In the genomic region with DNA sequence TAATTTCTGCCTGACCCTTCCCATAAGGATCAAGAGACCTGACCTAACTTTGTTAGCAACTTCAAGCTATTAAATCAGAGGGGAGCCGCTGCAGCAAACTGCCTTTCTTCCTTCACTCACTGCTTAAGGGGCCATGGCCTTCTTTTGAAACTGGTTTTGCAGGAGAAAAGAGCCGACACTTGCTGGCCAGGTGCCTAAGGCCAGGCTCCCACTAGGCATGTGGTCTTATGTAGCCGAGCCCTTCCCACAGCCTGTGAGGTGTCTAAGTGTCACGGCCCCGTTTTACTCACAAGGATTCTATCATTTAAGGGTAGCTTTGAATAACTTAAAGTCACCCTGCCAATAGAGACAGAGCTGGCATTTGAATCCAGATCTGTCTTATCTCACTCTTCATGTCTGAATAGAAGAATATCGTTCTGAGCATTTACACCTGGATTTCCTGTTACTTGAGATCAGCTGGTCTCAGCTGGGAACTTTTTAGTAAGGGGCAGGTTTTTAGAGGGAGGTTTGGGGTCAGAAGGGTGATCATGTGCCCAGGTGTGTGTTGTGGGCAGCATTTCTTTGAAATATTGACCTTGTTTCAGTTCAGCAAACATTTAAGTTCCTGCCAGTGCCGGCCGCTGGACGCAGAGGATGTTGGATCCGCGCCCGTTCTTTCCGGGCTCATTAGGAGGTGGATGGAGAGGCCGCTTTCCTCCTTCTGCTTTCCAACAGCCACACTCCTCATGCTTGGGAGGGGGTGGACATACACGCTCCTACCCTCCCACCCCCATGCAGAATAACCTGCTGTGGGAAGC, we compare ENCODE assay signal across 13 cellular contexts.
DNase-seq lines count a peak whose midpoint lies in the region; ATAC-seq and TF ChIP-seq lines count a peak whose summit lies in the region.
"Had no signal": no experiment of that assay in that cellular context is flagged by ENCODE, and none has a peak within 500 bp of the region (broad histone marks: within the 10 kb centered on the region; RNA-seq: fewer than 3 reads in every experiment).

No MANE protein-coding gene starts in this region.

- H3K36me3 Mint-ChIP-seq in Calu3 (ENCODE audit: insufficient read depth, unreplicated experiment): no peaks in the 10 kb centered on the region
- peaks cover 18% of the 10 kb centered on the region; the same call in 1 of the 2 replicates for H3K36me3 Mint-ChIP-seq in HFFc6 (ENCODE audit: low read depth)

- no peak for TF ChIP-seq CTCF in Calu3 (IDR thresholded peaks at IDR 0.05; ENCODE audit: unreplicated experiment)
- TF ChIP-seq CTCF in fibroblast of pulmonary artery (IDR thresholded peaks at IDR 0.05; ENCODE audit: low read length, missing control alignments): no peak
- TF ChIP-seq CTCF in omental fat pad (IDR thresholded peaks at IDR 0.05): no peak
- TF ChIP-seq CTCF in HFFc6 (IDR thresholded peaks at IDR 0.05): no peak

- no peaks in the 10 kb centered on the region for H3K9me3 Mint-ChIP-seq in Calu3 (ENCODE audit: low read depth, unreplicated experiment)
- H3K9me3 Mint-ChIP-seq in HFFc6: no peaks in the 10 kb centered on the region
- H3K9me3 Mint-ChIP-seq: stimulated activated naive CD8-positive, alpha-beta T cell treated with anti-CD3 and anti-CD28 coated beads, Interleukin-15, amount 100 ng/mL, for 72 hours; T-helper 1 cell treated with Interleukin-12 subunit alpha and Interleukin-12 subunit beta and Interleukin-4 antibody, amounts not matched to agents 30 μg/mL and 1 μg/mL, for 36 hours had no signal

- peaks cover 21% of the 10 kb centered on the region for H3K4me1 Mint-ChIP-seq in Calu3 (ENCODE audit: low read depth, unreplicated experiment)
- no peaks in the 10 kb centered on the region for H3K4me1 Mint-ChIP-seq in HFFc6 (ENCODE audit: low read depth)

- H3K27me3 Mint-ChIP-seq in Calu3 (ENCODE audit: unreplicated experiment) (peaks cover 44% of the 10 kb centered on the region), HFFc6 (ENCODE audit: insufficient read depth) (no peaks in the 10 kb centered on the region)
- H3K27me3 Mint-ChIP-seq: stimulated activated naive CD8-positive, alpha-beta T cell treated with anti-CD3 and anti-CD28 coated beads, Interleukin-15, amount 100 ng/mL, for 72 hours had no signal

- no TSS peak for BruUV-seq in Calu3 (replicated peaks; lab: Mats Ljungman, UMichigan)

- H3K27ac Mint-ChIP-seq in Calu3 (ENCODE audit: unreplicated experiment): no peak overlapping the region
- no peak overlapping the region for H3K27ac Mint-ChIP-seq in HFFc6
- H3K27ac Mint-ChIP-seq: T-helper 1 cell treated with Interleukin-12 subunit alpha and Interleukin-12 subunit beta and Interleukin-4 antibody, amounts not matched to agents 30 μg/mL and 1 μg/mL, for 36 hours had no signal

- intact Hi-C loops in Calu3 (cut with micrococcal nuclease; ENCODE audit: unreplicated experiment): loop anchor here (1.0 to 10.0 kb wide), 4 partner anchors 30 to 961 kb away; no protein-coding TSS in a partner anchor

- CTCF ChIA-PET in Calu3 (lab: Charles Lee): no interaction called here

- H3K4me3 ChIP-seq in fibroblast of pulmonary artery (replicated peaks; ENCODE audit: low read depth, low read length): no peak overlapping the region

- peak; percentile 71 for DNase-seq in Calu3
- DNase-seq in NCI-H510A (lab: John Stamatoyannopoulos, UW): peak; percentile 74
- DNase-seq in fibroblast of pulmonary artery (ENCODE audit: low read depth): peak; percentile 40
- peak; percentile 44 for DNase-seq in omental fat pad (ENCODE audit: low spot score)
- DNase-seq in AG08396 (ENCODE audit: low spot score): no peak
- DNase-seq in HFFc6: no peak
- no peak for DNase-seq in NCI-H524 treated with DMSO at 0.1 percent for 48 hours (lab: John Stamatoyannopoulos, UW)
- DNase-seq: activated T-cell treated with anti-CD3 and anti-CD28 coated beads, Interleukin-2, amount 50 U/mL, for 48 hours; effector CD8-positive, alpha-beta T cell; NCI-H187 treated with DMSO at 0.1 percent for 48 hours; stimulated activated naive CD8-positive, alpha-beta T cell treated with anti-CD3 and anti-CD28 coated beads, Interleukin-15, amount 100 ng/mL, for 72 hours had no signal

- ATAC-seq in omental fat pad (ENCODE audit: low FRiP score): peak; percentile 82
- ATAC-seq in GM19395 (IDR thresholded peaks at IDR 0.05; ENCODE audit: unreplicated experiment): no peak
- ATAC-seq: stimulated activated naive CD8-positive, alpha-beta T cell treated with anti-CD3 and anti-CD28 coated beads, Interleukin-15, amount 100 ng/mL, for 72 hours had no signal

- peak overlapping the region; percentile 12 for H3K4me3 Mint-ChIP-seq in Calu3 (ENCODE audit: low read depth, unreplicated experiment)
- no peak overlapping the region for H3K4me3 Mint-ChIP-seq in HFFc6
- H3K4me3 Mint-ChIP-seq: stimulated activated naive CD8-positive, alpha-beta T cell treated with anti-CD3 and anti-CD28 coated beads, Interleukin-15, amount 100 ng/mL, for 72 hours; T-helper 1 cell treated with Interleukin-12 subunit alpha and Interleukin-12 subunit beta and Interleukin-4 antibody, amounts not matched to agents 30 μg/mL and 1 μg/mL, for 36 hours had no signal

Comparison
In these comparisons a context has a peak if more than half of its experiments do, and no peak if none do; other contexts are left out.
1. DNase-seq: peak in Calu3 (single experiment), NCI-H510A (single experiment), fibroblast of pulmonary artery (single experiment) and omental fat pad (single experiment); none in AG08396 (single experiment), HFFc6 (single experiment) and NCI-H524 treated with DMSO at 0.1 percent for 48 hours (single experiment).